ENCODE assay signal across 1 cellular context in the genomic region with DNA sequence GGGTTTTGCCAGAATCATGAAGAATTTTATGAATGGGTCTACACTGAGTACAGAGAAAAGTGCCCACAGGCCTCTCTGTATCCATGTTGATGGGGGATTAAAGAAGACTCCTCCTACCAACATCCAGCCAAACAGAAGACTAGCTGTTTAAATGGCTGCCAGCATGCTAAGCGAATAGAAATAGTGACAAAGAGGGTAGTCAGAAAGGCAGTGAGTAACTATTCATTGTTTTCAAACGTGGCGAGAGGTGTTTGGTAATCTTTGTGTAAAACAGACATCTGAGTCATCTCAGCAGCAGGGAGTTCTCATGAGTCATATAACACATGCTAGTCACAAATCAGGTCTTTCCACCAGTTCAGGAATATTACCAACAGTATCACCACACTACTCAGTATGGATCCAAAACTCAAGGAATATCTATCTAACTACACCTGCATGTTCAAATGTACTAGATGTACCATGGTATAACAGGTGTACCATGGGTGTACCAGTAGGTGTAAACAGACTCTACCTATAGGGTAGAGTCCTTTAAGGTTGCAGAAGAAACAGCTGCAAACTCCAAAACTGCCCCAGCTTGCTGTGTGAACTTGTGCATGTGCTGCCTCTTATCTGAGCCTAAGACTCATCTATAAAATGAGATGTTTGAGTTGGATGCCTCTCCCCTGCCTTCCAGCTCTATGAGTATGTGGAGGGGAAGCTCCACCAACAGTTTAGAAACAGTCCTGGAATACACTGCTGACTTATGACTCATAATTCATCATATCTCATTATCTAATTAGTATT.
TF ChIP-seq lines count a peak whose summit lies in the region.

No MANE protein-coding gene starts in this region.

TF ChIP-seq in K562, 482 proteins besides CTCF, POLR2A, EP300 and RAD21 (continued from another document):
- TF ChIP-seq, protein P1, sequence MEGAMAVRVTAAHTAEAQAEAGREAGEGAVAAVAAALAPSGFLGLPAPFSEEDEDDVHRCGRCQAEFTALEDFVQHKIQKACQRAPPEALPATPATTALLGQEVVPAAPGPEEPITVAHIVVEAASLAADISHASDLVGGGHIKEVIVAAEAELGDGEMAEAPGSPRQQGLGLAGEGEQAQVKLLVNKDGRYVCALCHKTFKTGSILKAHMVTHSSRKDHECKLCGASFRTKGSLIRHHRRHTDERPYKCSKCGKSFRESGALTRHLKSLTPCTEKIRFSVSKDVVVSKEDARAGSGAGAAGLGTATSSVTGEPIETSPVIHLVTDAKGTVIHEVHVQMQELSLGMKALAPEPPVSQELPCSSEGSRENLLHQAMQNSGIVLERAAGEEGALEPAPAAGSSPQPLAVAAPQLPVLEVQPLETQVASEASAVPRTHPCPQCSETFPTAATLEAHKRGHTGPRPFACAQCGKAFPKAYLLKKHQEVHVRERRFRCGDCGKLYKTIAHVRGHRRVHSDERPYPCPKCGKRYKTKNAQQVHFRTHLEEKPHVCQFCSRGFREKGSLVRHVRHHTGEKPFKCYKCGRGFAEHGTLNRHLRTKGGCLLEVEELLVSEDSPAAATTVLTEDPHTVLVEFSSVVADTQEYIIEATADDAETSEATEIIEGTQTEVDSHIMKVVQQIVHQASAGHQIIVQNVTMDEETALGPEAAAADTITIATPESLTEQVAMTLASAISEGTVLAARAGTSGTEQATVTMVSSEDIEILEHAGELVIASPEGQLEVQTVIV (CRISPR knock-in tag; IDR thresholded peaks at IDR 0.05; ENCODE audit: borderline replicate concordance), result no peak
- no peak for TF ChIP-seq HNRNPH1 (optimal IDR thresholded peaks at IDR 0.05; ENCODE audit: low read depth, low read length)
- TF ChIP-seq TCF7L2 (IDR thresholded peaks at IDR 0.05; ENCODE audit: low read depth, low read length), result no peak
- no peak for TF ChIP-seq NCOA2 (IDR thresholded peaks at IDR 0.05; ENCODE audit: partially characterized antibody in 2 of 2)
- no peak for TF ChIP-seq SRSF7 (optimal IDR thresholded peaks at IDR 0.05; ENCODE audit: low read depth, low read length)
